In the genomic region with DNA sequence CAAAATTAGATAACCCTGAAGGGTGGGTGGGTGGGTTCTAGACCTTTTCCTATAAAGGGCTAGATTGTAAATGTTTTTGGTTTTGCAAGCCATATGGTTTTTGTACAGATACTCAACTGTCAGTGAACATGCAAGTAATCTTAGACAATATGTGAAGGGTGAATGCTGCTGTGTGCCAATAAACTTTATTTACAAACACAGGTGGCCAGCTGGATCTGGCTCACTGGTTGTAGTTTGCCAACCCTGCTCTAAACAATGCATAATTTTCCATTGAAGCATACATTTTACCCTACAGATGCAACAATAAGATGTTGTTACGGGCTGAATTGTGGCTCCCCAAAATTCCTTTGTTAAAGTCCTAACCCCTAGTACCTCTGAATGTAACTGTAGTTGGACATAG, we compare ENCODE assay signal across 26 cellular contexts.
"Had no signal": no experiment of that assay in that cellular context is flagged by ENCODE, and none has a peak within 500 bp of the region (broad histone marks: within the 10 kb centered on the region; RNA-seq: fewer than 3 reads in every experiment).

No MANE protein-coding gene starts in this region.

- H3K4me3 ChIP-seq: body of pancreas, colonic mucosa, dorsolateral prefrontal cortex, gastroesophageal sphincter, hepatocyte, tibial artery, upper lobe of right lung had no signal

- FAIRE-seq: keratinocyte had no signal

- H3K4me1 ChIP-seq: colonic mucosa had no signal

- H2AFZ ChIP-seq: hepatocyte, parathyroid adenoma had no signal

- H3K9me3 ChIP-seq: body of pancreas, colonic mucosa, gastroesophageal sphincter, tibial artery, upper lobe of right lung had no signal

- H3K27me3 ChIP-seq: body of pancreas, colonic mucosa, dorsolateral prefrontal cortex, gastroesophageal sphincter, hepatocyte, tibial artery, upper lobe of right lung had no signal

- H3K27ac ChIP-seq: body of pancreas, colonic mucosa, hepatocyte, parathyroid adenoma, tibial artery, upper lobe of right lung had no signal

- H3K9ac ChIP-seq: parathyroid adenoma had no signal

- DNase-seq: activated B cell treated with CpG ODN at 0.5 μM for 24 hours; activated CD4-positive, alpha-beta T cell treated with anti-CD3 and anti-CD28 coated beads, Interleukin-2, amount 50 U/mL, for 1 hour; activated CD8-positive, alpha-beta T cell treated with anti-CD3 and anti-CD28 coated beads for 36 hours; activated effector memory CD4-positive, alpha-beta T cell treated with Interleukin-2 at 50 U/mL for 16 hours; activated naive CD4-positive, alpha-beta T cell treated with Interleukin-2 at 50 U/mL for 16 hours; activated T-cell treated with anti-CD3 and anti-CD28 coated beads, Interleukin-2, amount 50 U/mL, for 4 hours; aorta; body of pancreas; cerebellar nuclear complex; colonic mucosa; dorsolateral prefrontal cortex; effector memory CD4-positive, alpha-beta T cell; left cardiac atrium; naive B cell; occipital lobe; right cardiac atrium; stimulated activated CD4-positive, alpha-beta T cell treated with anti-CD3 and anti-CD28 coated beads, Interleukin-12 subunit alpha, Interleukin-12 subunit beta, amount 100 ng/mL, for 4 hours; stimulated activated CD4-positive, alpha-beta T cell treated with anti-CD3 and anti-CD28 coated beads, Interleukin-4, amount 100 ng/mL, for 24 hours; T-helper 2 cell; tibial artery; upper lobe of right lung had no signal

- H3K36me3 ChIP-seq: colonic mucosa, gastroesophageal sphincter, tibial artery, upper lobe of right lung had no signal

- ATAC-seq: activated CD8-positive, alpha-beta T cell treated with anti-CD3 and anti-CD28 coated beads for 36 hours; activated T-cell treated with anti-CD3 and anti-CD28 coated beads, Interleukin-2, amount 50 U/mL, for 4 hours; body of pancreas; gastroesophageal sphincter; left cardiac atrium; right cardiac atrium; stimulated activated effector memory CD8-positive, alpha-beta T cell treated with anti-CD3 and anti-CD28 coated beads, Interleukin-12 subunit alpha, Interleukin-12 subunit beta, amount 100 ng/mL, for 72 hours; upper lobe of right lung had no signal

- H3K4me2 ChIP-seq: hepatocyte had no signal

- H3K79me2 ChIP-seq: hepatocyte, parathyroid adenoma had no signal
